ENCODE assay signal across 21 cellular contexts in the genomic region with DNA sequence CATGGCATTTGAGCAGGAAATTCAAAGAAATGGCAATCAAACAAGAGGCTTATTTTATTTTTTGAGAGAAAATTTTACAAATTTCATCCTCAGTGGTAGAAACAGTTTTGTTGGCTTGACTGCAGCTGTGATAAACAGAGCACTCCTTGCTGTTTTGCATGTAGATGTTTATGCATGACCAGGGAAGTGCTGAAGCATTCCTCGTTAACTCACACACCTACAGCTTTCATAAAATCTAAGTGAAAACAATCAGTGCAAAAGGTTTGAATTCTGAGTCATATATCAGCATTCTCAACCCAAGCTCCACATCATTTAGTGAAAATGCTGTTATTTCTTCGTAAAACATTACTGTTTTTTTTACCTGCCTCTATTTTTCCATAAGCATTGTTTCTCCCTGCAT.
"Had no signal": no experiment of that assay in that cellular context is flagged by ENCODE, and none has a peak within 500 bp of the region (broad histone marks: within the 10 kb centered on the region; RNA-seq: fewer than 3 reads in every experiment).

No MANE protein-coding gene starts in this region.

- H3K4me3 ChIP-seq: esophagus muscularis mucosa, gastrocnemius medialis, heart right ventricle, pancreas, right lobe of liver, spleen, suprapubic skin, thyroid gland had no signal

- ATAC-seq: gastrocnemius medialis; heart right ventricle; pancreas; right lobe of liver; stimulated activated naive CD8-positive, alpha-beta T cell treated with anti-CD3 and anti-CD28 coated beads, Interleukin-15, Interleukin-2, amounts not matched to agents 100 U/mL and 50 U/mL, for 24 hours had no signal

- H3K4me3 Mint-ChIP-seq: nephron, type B pancreatic cell had no signal

- H3K4me1 ChIP-seq: esophagus muscularis mucosa, pancreas, right lobe of liver, suprapubic skin, thyroid gland had no signal

- H3K27me3 Mint-ChIP-seq: progenitor cell of endocrine pancreas had no signal

- H3K27ac Mint-ChIP-seq: nephron, progenitor cell of endocrine pancreas, type B pancreatic cell had no signal

- H3K9me3 ChIP-seq: esophagus muscularis mucosa, gastrocnemius medialis, heart right ventricle, pancreas, right lobe of liver, spleen, suprapubic skin, thyroid gland had no signal

- H3K27ac ChIP-seq: epithelial cell of prostate, esophagus muscularis mucosa, gastrocnemius medialis, heart right ventricle, pancreas, right lobe of liver, spleen, suprapubic skin, thyroid gland had no signal

- H3K36me3 ChIP-seq: esophagus muscularis mucosa, gastrocnemius medialis, heart right ventricle, pancreas, right lobe of liver, spleen, suprapubic skin, thyroid gland had no signal

- H3K36me3 Mint-ChIP-seq: type B pancreatic cell had no signal

- H3K27me3 ChIP-seq: esophagus muscularis mucosa, gastrocnemius medialis, heart right ventricle, pancreas, right lobe of liver, spleen, suprapubic skin, thyroid gland had no signal

- DNase-seq: effector memory CD4-positive, alpha-beta T cell; gastrocnemius medialis; heart right ventricle; hypothalamus; kidney glomerular epithelial cell; occipital lobe; pancreas; retina; right lobe of liver; spleen; stimulated activated CD4-positive, alpha-beta T cell treated with anti-CD3 and anti-CD28 coated beads, Interleukin-15, amount 100 ng/mL, for 24 hours; stimulated activated CD4-positive, alpha-beta T cell treated with anti-CD3 and anti-CD28 coated beads, Interleukin-1b, Interleukin-23, amount 100 ng/mL, for 48 hours; stimulated activated CD4-positive, alpha-beta T cell treated with anti-CD3 and anti-CD28 coated beads, Interleukin-4, amount 100 ng/mL, for 24 hours; stimulated activated naive CD8-positive, alpha-beta T cell treated with anti-CD3 and anti-CD28 coated beads, Interleukin-15, Interleukin-2, amounts not matched to agents 100 U/mL and 50 U/mL, for 24 hours; thyroid gland had no signal
